Comparison of ENCODE assay signal across 8 cellular contexts in genomic region chr5:135030691-135031145, GRCh38. TPM values are rescaled to one million over a fixed set of nuclear protein-coding genes. Genes with fewer than 3 reads are reported as not detected.
A peak's percentile ranks its signal among the peaks of the same experiment; 100 is the strongest.
DNase-seq lines count a peak whose midpoint lies in the region; TF ChIP-seq lines count a peak whose summit lies in the region.
"Had no signal": no experiment of that assay in that cellular context is flagged by ENCODE, and none has a peak within 500 bp of the region (broad histone marks: within the 10 kb centered on the region; RNA-seq: fewer than 3 reads in every experiment).

No MANE protein-coding gene starts in this region.

- DNase-seq in HL-60 (ENCODE audit: low read depth in 1 of 2, low spot score in 1 of 2) = no peak
- DNase-seq in activated T-helper 1 cell treated with anti-CD3 and anti-CD28 coated beads, Interleukin-12 subunit alpha, Interleukin-12 subunit beta, Interleukin-2, Interleukin-4 antibody, amounts not matched to agents 30 ng/mL and 10 ng/mL and 1 ng/mL, durations not matched to agents 14 hours and 24 hours and 36 hours (ENCODE audit: low spot score) = no peak
- no peak for DNase-seq in spleen
- no peak for DNase-seq in stimulated activated CD4-positive, alpha-beta T cell treated with anti-CD3 and anti-CD28 coated beads, Interleukin-12 subunit alpha, Interleukin-12 subunit beta, amount 100 ng/mL, for 4 hours
- no peak for DNase-seq in NCI-H226
- no peak for DNase-seq in H4 (ENCODE audit: low spot score)
- DNase-seq: NCI-H510A treated with DMSO at 0.1 percent for 48 hours had no signal

- H3K4me3 Mint-ChIP-seq in activated T-helper 1 cell treated with anti-CD3 and anti-CD28 coated beads, Interleukin-12 subunit alpha, Interleukin-12 subunit beta, Interleukin-2, Interleukin-4 antibody, amounts not matched to agents 30 ng/mL and 10 ng/mL and 1 ng/mL, durations not matched to agents 14 hours and 24 hours and 36 hours = peak overlapping the region; percentile 54

- H3K27ac Mint-ChIP-seq in activated T-helper 1 cell treated with anti-CD3 and anti-CD28 coated beads, Interleukin-12 subunit alpha, Interleukin-12 subunit beta, Interleukin-2, Interleukin-4 antibody, amounts not matched to agents 30 ng/mL and 10 ng/mL and 1 ng/mL, durations not matched to agents 14 hours and 24 hours and 36 hours = peak overlapping the region; percentile 48

- peaks cover 3% of the 10 kb centered on the region; the same call in 1 of the 2 replicates for H3K9me3 ChIP-seq in iPS-20b (ENCODE audit: insufficient read depth, low read depth, low read length)
- H3K9me3 ChIP-seq in spleen = peaks cover 0 to 10% (median 0%) of the 10 kb centered on the region in 8 donors

- H3K4me1 Mint-ChIP-seq in activated T-helper 1 cell treated with anti-CD3 and anti-CD28 coated beads, Interleukin-12 subunit alpha, Interleukin-12 subunit beta, Interleukin-2, Interleukin-4 antibody, amounts not matched to agents 30 ng/mL and 10 ng/mL and 1 ng/mL, durations not matched to agents 14 hours and 24 hours and 36 hours (ENCODE audit: low read depth) = peaks cover 36% of the 10 kb centered on the region

- no peak for TF ChIP-seq POLR2A in spleen (IDR thresholded peaks at IDR 0.05)

- H3K27me3 ChIP-seq in HL-60 (ENCODE audit: insufficient read depth, poor library complexity, severe bottlenecking) (peaks cover 12% of the 10 kb centered on the region), iPS-20b (ENCODE audit: insufficient read depth, low read length) (peaks cover 100% of the 10 kb centered on the region), spleen (replicated peaks in 1 of 7) (peaks cover 36 to 100% (median 97%) of the 10 kb centered on the region in 7 donors)

- H3K9me3 Mint-ChIP-seq in activated T-helper 1 cell treated with anti-CD3 and anti-CD28 coated beads, Interleukin-12 subunit alpha, Interleukin-12 subunit beta, Interleukin-2, Interleukin-4 antibody, amounts not matched to agents 30 ng/mL and 10 ng/mL and 1 ng/mL, durations not matched to agents 14 hours and 24 hours and 36 hours = peaks cover 5% of the 10 kb centered on the region

- H3K4me1 ChIP-seq in iPS-20b (ENCODE audit: insufficient read depth, low read length) (peaks cover 7% of the 10 kb centered on the region), spleen (peaks cover 24 to 75% (median 55%) of the 10 kb centered on the region in 6 donors)

- no peak overlapping the region for H3K27ac ChIP-seq in HL-60 (replicated peaks)
- no peak overlapping the region for H3K27ac ChIP-seq in iPS-20b (ENCODE audit: low read length)
- no peak overlapping the region for H3K27ac ChIP-seq in spleen

- WGBS in spleen, 5 donors = 2 to 6% (median 4%) methylated on average over 6 to 11 of the region's 11 CpGs

- no peak overlapping the region for H3K9ac ChIP-seq in iPS-20b (ENCODE audit: low read depth, low read length)

- peaks cover 9% of the 10 kb centered on the region for H3K36me3 Mint-ChIP-seq in activated T-helper 1 cell treated with anti-CD3 and anti-CD28 coated beads, Interleukin-12 subunit alpha, Interleukin-12 subunit beta, Interleukin-2, Interleukin-4 antibody, amounts not matched to agents 30 ng/mL and 10 ng/mL and 1 ng/mL, durations not matched to agents 14 hours and 24 hours and 36 hours (ENCODE audit: low read depth)

- H3K4me3 ChIP-seq in HL-60 (replicated peaks; ENCODE audit: insufficient read depth, low read length) = peak overlapping the region; percentile 52
- H3K4me3 ChIP-seq in iPS-20b (ENCODE audit: low read length) = peak overlapping the region; percentile 55; the same call in 1 of the 2 replicates
- peak overlapping the region; percentile 4 to 62 (median 24) for H3K4me3 ChIP-seq in spleen

- intact Hi-C loops in activated T-helper 1 cell treated with anti-CD3 and anti-CD28 coated beads, Interleukin-12 subunit alpha, Interleukin-12 subunit beta, Interleukin-2, Interleukin-4 antibody, amounts not matched to agents 30 ng/mL and 10 ng/mL and 1 ng/mL, durations not matched to agents 14 hours and 24 hours and 36 hours (cut with micrococcal nuclease) = loop anchor here (5.0 kb wide), 5 partner anchors 68 to 512 kb away; no protein-coding TSS in a partner anchor
- intact Hi-C loops in spleen (cut with DNase I; ENCODE audit: low total_unique reads) = no loop called here

- H3K27me3 Mint-ChIP-seq in activated T-helper 1 cell treated with anti-CD3 and anti-CD28 coated beads, Interleukin-12 subunit alpha, Interleukin-12 subunit beta, Interleukin-2, Interleukin-4 antibody, amounts not matched to agents 30 ng/mL and 10 ng/mL and 1 ng/mL, durations not matched to agents 14 hours and 24 hours and 36 hours (ENCODE audit: insufficient read depth) = peaks cover 64% of the 10 kb centered on the region

- H3K36me3 ChIP-seq in iPS-20b (ENCODE audit: insufficient read depth, low read depth, low read length) (no peaks in the 10 kb centered on the region), spleen (no peaks in the 10 kb centered on the region)

- TF ChIP-seq CTCF in HL-60 (IDR thresholded peaks at IDR 0.05; ENCODE audit: insufficient read depth, low read length) (no peak), spleen (IDR thresholded peaks at IDR 0.05 in 8 of 11, conservative IDR thresholded peaks at IDR 0.05 in 3 of 11) (no peak)

RNA-seq across cellular contexts. Expression of gene PITX1, which starts 3.3 kb away (rescaled TPM):
- total RNA-seq in activated T-helper 1 cell treated with anti-CD3 and anti-CD28 coated beads, Interleukin-12 subunit alpha, Interleukin-12 subunit beta, Interleukin-2, Interleukin-4 antibody, amounts not matched to agents 30 ng/mL and 10 ng/mL and 1 ng/mL, durations not matched to agents 14 hours and 24 hours and 36 hours = 0.71 and 1.1 TPM in 2 replicates
- under 1 TPM in 1 of 7 donors, not detected in 6; 0.98 TPM for total RNA-seq in spleen
- under 1 TPM; 0.04 to 0.38 (median 0.09) TPM for polyA plus RNA-seq in spleen
- total RNA-seq in H4 (2014; rRNA removed; shearing (Covaris generic)) = 27.0 and 32.6 TPM in 2 replicates

Comparison
In these comparisons a context has a peak if more than half of its experiments do, and no peak if none do; other contexts are left out.
1. RNA of gene PITX1, which starts 3.3 kb away (total RNA-seq): 27.0 to 32.6 TPM in H4; 0.71 to 1.1 TPM in activated T-helper 1 cell treated with anti-CD3 and anti-CD28 coated beads, Interleukin-12 subunit alpha, Interleukin-12 subunit beta, Interleukin-2, Interleukin-4 antibody, amounts not matched to agents 30 ng/mL and 10 ng/mL and 1 ng/mL, durations not matched to agents 14 hours and 24 hours and 36 hours and 0.98 TPM in spleen; every median in the first group is over 10 times any median in the second.
2. Peak in every context shown above with its lines, with median percentiles within 50 percentile points of each other: H3K4me3 ChIP-seq.